In the genomic region with DNA sequence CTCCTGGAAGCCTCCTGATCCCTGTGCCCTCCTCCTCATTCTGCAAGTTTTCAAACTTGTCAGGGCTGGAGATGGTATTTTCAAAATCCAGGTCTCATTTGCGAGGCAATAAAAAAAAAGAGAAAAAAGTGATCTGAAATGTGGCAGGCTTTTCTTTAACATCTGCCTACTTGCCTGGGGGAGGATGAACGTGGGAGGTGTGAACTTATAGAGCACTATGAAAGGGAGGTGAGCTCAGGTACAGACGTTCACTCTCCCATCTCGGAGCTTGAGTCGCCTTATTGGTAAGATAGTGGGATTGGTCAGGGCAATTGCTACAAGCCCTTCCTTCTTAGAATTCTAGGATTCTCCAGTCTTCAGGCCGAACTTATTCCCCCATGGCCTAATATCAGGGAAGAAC, we compare ENCODE assay signal across 3 cellular contexts.
"Had no signal": no experiment of that assay in that cellular context is flagged by ENCODE, and none has a peak within 500 bp of the region (broad histone marks: within the 10 kb centered on the region; RNA-seq: fewer than 3 reads in every experiment).

No MANE protein-coding gene starts in this region.

- ATAC-seq: GM12878 had no signal

- H3K4me3 ChIP-seq: GM12878 had no signal

- DNase-seq: GDM1, GF-D8 had no signal
